Comparison of ENCODE assay signal across 1 cellular context in genomic region chr12:96260644-96261043, GRCh38.
TF ChIP-seq lines count a peak whose summit lies in the region.

No MANE protein-coding gene starts in this region.

TF ChIP-seq in GM12878, 131 proteins besides CTCF, POLR2A, EP300 and RAD21:
- TF ChIP-seq EZH2 (IDR thresholded peaks at IDR 0.05; ENCODE audit: borderline replicate concordance, control insufficient read depth, low read depth, low read length) (no peak), POLR2AphosphoS5 (IDR thresholded peaks at IDR 0.05; ENCODE audit: low read length) (peak; percentile 56; the same call in 1 of the 2 replicates)
